ENCODE assay signal across 20 cellular contexts in genomic region chr2:113201496-113202304, GRCh38. TPM values are rescaled to one million over a fixed set of nuclear protein-coding genes. Genes with fewer than 3 reads are reported as not detected.
DNase-seq lines count a peak whose midpoint lies in the region; ATAC-seq and TF ChIP-seq lines count a peak whose summit lies in the region.
"Had no signal": no experiment of that assay in that cellular context is flagged by ENCODE, and none has a peak within 500 bp of the region (broad histone marks: within the 10 kb centered on the region; RNA-seq: fewer than 3 reads in every experiment).

No MANE protein-coding gene starts in this region.

- peaks cover 9% of the 10 kb centered on the region for H3K36me3 ChIP-seq in suprapubic skin
- H3K36me3 ChIP-seq: right atrium auricular region, WERI-Rb-1 had no signal

- peaks cover 47% of the 10 kb centered on the region for H3K4me1 ChIP-seq in suprapubic skin

- peaks cover 69% of the 10 kb centered on the region for H3K36me3 Mint-ChIP-seq in activated T-cell treated with anti-CD3 and anti-CD28 coated beads, Interleukin-2, amount 50 U/mL, for 24 hours (ENCODE audit: low read depth)

- peaks cover 23% of the 10 kb centered on the region for H3K4me1 Mint-ChIP-seq in activated T-cell treated with anti-CD3 and anti-CD28 coated beads, Interleukin-2, amount 50 U/mL, for 24 hours (ENCODE audit: low read depth)

- 85% methylated on average over 3 of the region's 8 CpGs for WGBS in suprapubic skin

- H3K9me3 Mint-ChIP-seq in activated T-cell treated with anti-CD3 and anti-CD28 coated beads, Interleukin-2, amount 50 U/mL, for 24 hours = no peaks in the 10 kb centered on the region
- H3K9me3 Mint-ChIP-seq: activated naive CD4-positive, alpha-beta T cell treated with anti-CD3 and anti-CD28 coated beads, Interleukin-2, amount 50 U/mL, for 24 hours; endodermal cell had no signal

- H3K27ac ChIP-seq in layer of hippocampus (ENCODE audit: low read depth, low read length) (peak overlapping the region; percentile 55), suprapubic skin (peak overlapping the region; percentile 92)
- H3K27ac ChIP-seq: KMS-11, right atrium auricular region, SK-N-MC, upper lobe of left lung, WERI-Rb-1 had no signal

- no peak overlapping the region for H3K4me3 Mint-ChIP-seq in activated T-cell treated with anti-CD3 and anti-CD28 coated beads, Interleukin-2, amount 50 U/mL, for 24 hours
- H3K4me3 Mint-ChIP-seq: activated naive CD4-positive, alpha-beta T cell treated with anti-CD3 and anti-CD28 coated beads, Interleukin-2, amount 50 U/mL, for 24 hours; endodermal cell had no signal

- ATAC-seq in HG02623 (IDR thresholded peaks at IDR 0.05; ENCODE audit: unreplicated experiment) (no peak), HG03571 (IDR thresholded peaks at IDR 0.05; ENCODE audit: unreplicated experiment) (no peak)

- no peak for DNase-seq in activated T-cell treated with anti-CD3 and anti-CD28 coated beads, Interleukin-2, amount 50 U/mL, for 24 hours
- no peak for DNase-seq in activated T-cell treated with anti-CD3 and anti-CD28 coated beads, Interleukin-2, amount 50 U/mL, for 48 hours
- DNase-seq in SW480 (ENCODE audit: low spot score) = peak; percentile 64
- DNase-seq in suprapubic skin (ENCODE audit: low spot score in 2 of 2) = no peak
- no peak for DNase-seq in activated gamma-delta T cell treated with Interleukin-2 at 50 U/mL for 16 hours
- DNase-seq: activated CD4-positive, alpha-beta T cell treated with anti-CD3 and anti-CD28 coated beads, Interleukin-2, amount 50 U/mL, for 1 hour; EL; GOT3; mesendoderm; stimulated activated CD4-positive, alpha-beta T cell treated with anti-CD3 and anti-CD28 coated beads, Interleukin-12 subunit alpha, Interleukin-12 subunit beta, amount 100 ng/mL, for 4 hours; WERI-Rb-1 had no signal

- H3K27ac Mint-ChIP-seq in activated T-cell treated with anti-CD3 and anti-CD28 coated beads, Interleukin-2, amount 50 U/mL, for 24 hours = peak overlapping the region; percentile 26
- H3K27ac Mint-ChIP-seq: endodermal cell had no signal

- TF ChIP-seq POLR2A in suprapubic skin (IDR thresholded peaks at IDR 0.05) = no peak

- H3K27me3 ChIP-seq in layer of hippocampus (ENCODE audit: control insufficient read depth, insufficient read depth, low read length) (no peaks in the 10 kb centered on the region), suprapubic skin (no peaks in the 10 kb centered on the region)
- H3K27me3 ChIP-seq: right atrium auricular region, upper lobe of left lung had no signal

- no peak overlapping the region for H3K4me3 ChIP-seq in suprapubic skin
- H3K4me3 ChIP-seq: right atrium auricular region, SK-N-MC, upper lobe of left lung had no signal

- no peaks in the 10 kb centered on the region for H3K9me3 ChIP-seq in suprapubic skin
- H3K9me3 ChIP-seq: right atrium auricular region, upper lobe of left lung had no signal

- no peak for TF ChIP-seq EP300 in suprapubic skin (IDR thresholded peaks at IDR 0.05)

- no peaks in the 10 kb centered on the region for H3K27me3 Mint-ChIP-seq in activated T-cell treated with anti-CD3 and anti-CD28 coated beads, Interleukin-2, amount 50 U/mL, for 24 hours
- H3K27me3 Mint-ChIP-seq: activated naive CD4-positive, alpha-beta T cell treated with anti-CD3 and anti-CD28 coated beads, Interleukin-2, amount 50 U/mL, for 24 hours had no signal

- no peak for TF ChIP-seq CTCF in suprapubic skin (IDR thresholded peaks at IDR 0.05)

RNA-seq across cellular contexts. Expression of gene PSD4, which starts 27.9 kb away (rescaled TPM):
- 100 to 1,000 TPM in 1 of 4 donors, 10 to 100 TPM in 3; 53.8 to 102 (median 88.0) TPM for total RNA-seq in suprapubic skin
